In the genomic region with DNA sequence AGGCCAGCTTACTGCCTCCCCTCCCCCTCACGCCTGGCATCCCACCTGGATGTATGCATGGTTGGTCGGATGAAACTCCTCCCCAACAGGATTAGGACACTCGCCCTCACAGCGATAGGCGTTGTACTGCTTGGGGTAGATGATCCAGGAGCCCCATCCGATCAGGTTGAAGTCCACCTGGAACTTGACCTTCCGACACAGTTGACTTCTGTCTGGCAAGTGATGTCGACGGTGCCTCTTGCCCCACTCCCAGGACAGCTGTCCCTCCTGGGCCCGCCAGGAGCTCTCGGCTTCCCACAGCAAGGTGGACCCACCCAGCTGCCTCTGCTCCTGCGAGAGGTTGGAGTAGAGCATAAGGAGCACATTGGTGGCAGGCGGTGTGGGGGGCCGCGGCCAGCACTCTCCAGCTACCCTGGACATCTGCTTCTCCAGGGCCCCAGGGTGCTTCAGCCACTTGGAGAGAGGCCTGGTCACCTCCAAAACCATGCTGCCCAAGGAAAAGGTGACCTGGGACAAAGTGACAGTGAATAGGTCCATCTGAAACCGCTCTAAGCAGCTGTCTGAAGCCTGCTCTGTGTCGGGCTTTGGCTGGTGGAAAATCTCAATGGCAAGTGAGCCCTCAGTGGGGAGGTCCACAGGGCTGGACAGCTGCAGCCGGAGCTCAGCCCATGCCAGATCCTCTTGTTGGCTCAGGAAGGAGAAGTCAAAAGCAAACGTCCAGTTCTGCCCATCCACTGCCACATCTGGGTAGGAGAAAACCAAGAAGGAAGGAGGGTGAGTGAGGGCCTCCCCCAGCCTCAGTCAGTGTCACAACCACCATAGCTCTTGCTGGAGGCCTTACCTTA, we compare ENCODE assay signal across 18 cellular contexts. TPM values are rescaled to one million over a fixed set of nuclear protein-coding genes. Genes with fewer than 3 reads are reported as not detected.
DNase-seq lines count a peak whose midpoint lies in the region; TF ChIP-seq lines count a peak whose summit lies in the region.
"Had no signal": no experiment of that assay in that cellular context is flagged by ENCODE, and none has a peak within 500 bp of the region (broad histone marks: within the 10 kb centered on the region; RNA-seq: fewer than 3 reads in every experiment).

No MANE protein-coding gene starts in this region.

- peaks cover 59% of the 10 kb centered on the region for H4K20me1 ChIP-seq in neural progenitor cell (ENCODE audit: low read depth)

- H3K9me3 ChIP-seq in neural progenitor cell (ENCODE audit: low read depth) (no peaks in the 10 kb centered on the region), skeletal muscle tissue (ENCODE audit: control insufficient read depth in 3 of 3, low read length in 3 of 3) (no peaks in the 10 kb centered on the region)
- H3K9me3 ChIP-seq: Caco-2 had no signal

- peaks cover 8% of the 10 kb centered on the region for H3K4me1 Mint-ChIP-seq in neural progenitor cell
- H3K4me1 Mint-ChIP-seq in endothelial cell (ENCODE audit: unreplicated experiment) = peaks cover 9% of the 10 kb centered on the region

- H3K9me3 Mint-ChIP-seq in neural progenitor cell (no peaks in the 10 kb centered on the region), endothelial cell (ENCODE audit: unreplicated experiment) (no peaks in the 10 kb centered on the region)
- H3K9me3 Mint-ChIP-seq: CD8-positive, alpha-beta memory T cell; HFFc6 had no signal

- H3K4me3 ChIP-seq in H7 (ENCODE audit: insufficient read depth, low read depth, low read length) = no peak overlapping the region
- no peak overlapping the region for H3K4me3 ChIP-seq in neural progenitor cell
- H3K4me3 ChIP-seq in skeletal muscle tissue (ENCODE audit: low read length in 3 of 3) = no peak overlapping the region
- H3K4me3 ChIP-seq: BLaER1 had no signal

- H3K9ac ChIP-seq in neural progenitor cell (no peak overlapping the region), skeletal muscle tissue (ENCODE audit: low read depth in 1 of 3, low read length in 3 of 3) (no peak overlapping the region)
- H3K9ac ChIP-seq: BLaER1 had no signal

- H2AFZ ChIP-seq in neural progenitor cell (replicated peaks) = no peak overlapping the region

- peaks cover 23% of the 10 kb centered on the region for H3K36me3 ChIP-seq in H7 (replicated peaks; ENCODE audit: control insufficient read depth, insufficient read depth, low read length)
- no peaks in the 10 kb centered on the region for H3K36me3 ChIP-seq in neural progenitor cell
- H3K36me3 ChIP-seq in skeletal muscle tissue (ENCODE audit: control insufficient read depth in 3 of 3, insufficient read depth in 3 of 3, low read length in 3 of 3) = no peaks in the 10 kb centered on the region

- no peak overlapping the region for H3K4me2 ChIP-seq in neural progenitor cell
- H3K4me2 ChIP-seq: BLaER1 had no signal

- no peaks in the 10 kb centered on the region; the same call in 1 of the 2 replicates for H3K27me3 ChIP-seq in H7 (ENCODE audit: control insufficient read depth, insufficient read depth, low read length)
- peaks cover 34% of the 10 kb centered on the region for H3K27me3 ChIP-seq in neural progenitor cell
- peaks cover 3 to 11% (median 6%) of the 10 kb centered on the region in 3 donors for H3K27me3 ChIP-seq in skeletal muscle tissue (ENCODE audit: control insufficient read depth in 3 of 3, insufficient read depth in 3 of 3, low read length in 3 of 3)

- H3K27ac Mint-ChIP-seq in neural progenitor cell (no peak overlapping the region), endothelial cell (ENCODE audit: unreplicated experiment) (no peak overlapping the region)
- H3K27ac Mint-ChIP-seq: HFFc6 had no signal

- peaks cover 17% of the 10 kb centered on the region for H3K27me3 Mint-ChIP-seq in neural progenitor cell (ENCODE audit: insufficient read depth, low read depth)
- peaks cover 11% of the 10 kb centered on the region for H3K27me3 Mint-ChIP-seq in endothelial cell (ENCODE audit: unreplicated experiment)

- TF ChIP-seq CTCF in neural progenitor cell (IDR thresholded peaks at IDR 0.05) (no peak), endothelial cell (IDR thresholded peaks at IDR 0.05; ENCODE audit: unreplicated experiment) (no peak)

- no peaks in the 10 kb centered on the region for H3K79me2 ChIP-seq in neural progenitor cell (ENCODE audit: low read depth)

- H3K4me1 ChIP-seq in neural progenitor cell (peaks cover 12% of the 10 kb centered on the region), skeletal muscle tissue (ENCODE audit: control insufficient read depth in 3 of 3, insufficient read depth in 3 of 3, low read length in 3 of 3) (peaks cover 28 to 42% (median 38%) of the 10 kb centered on the region in 3 donors)

- H3F3A ChIP-seq in neural progenitor cell (ENCODE audit: low read depth) = peaks cover 9% of the 10 kb centered on the region

- H3K27ac ChIP-seq in neural progenitor cell (no peak overlapping the region), skeletal muscle tissue (ENCODE audit: low read depth, low read length) (peak overlapping the region; percentile 47)
- H3K27ac ChIP-seq: BLaER1, HL-60 had no signal

- H3K4me3 Mint-ChIP-seq in neural progenitor cell (peak overlapping the region; percentile 35), endothelial cell (ENCODE audit: unreplicated experiment) (no peak overlapping the region)
- H3K4me3 Mint-ChIP-seq: CD8-positive, alpha-beta memory T cell; HFFc6 had no signal

- peak; percentile 28 for DNase-seq in H7
- peak; percentile 41 for DNase-seq in left kidney (ENCODE audit: low read depth, low spot score)
- no peak for DNase-seq in neural progenitor cell (ENCODE audit: low spot score)
- no peak for DNase-seq in endothelial cell (ENCODE audit: low spot score)
- DNase-seq in activated T-cell treated with anti-CD3 and anti-CD28 coated beads for 4 hours = no peak
- no peak for DNase-seq in SIG-M5 treated with dmso at 0.1 percent for 504 hours (lab: John Stamatoyannopoulos, UW; ENCODE audit: unreplicated experiment)
- DNase-seq: 8988T; AML-193; CD8-positive, alpha-beta memory T cell; DMS53; GF-D8; GOT3; HCEC 1CT; HFFc6 had no signal

- H3K36me3 Mint-ChIP-seq in neural progenitor cell (peaks cover 9% of the 10 kb centered on the region), endothelial cell (ENCODE audit: low read depth, unreplicated experiment) (no peaks in the 10 kb centered on the region)
- H3K36me3 Mint-ChIP-seq: CD8-positive, alpha-beta memory T cell had no signal

RNA-seq across cellular contexts. Expression of gene NODAL, which starts 6.0 kb away (rescaled TPM):
- total RNA-seq in H7 (2014; rRNA removed; shearing (Covaris generic)) = 151 and 252 TPM in 2 replicates
- not detected in 2 replicates for total RNA-seq in neural progenitor cell (ENCODE audit: low replicate concordance)
- total RNA-seq in skeletal muscle tissue = not detected
- 1.5 TPM for total RNA-seq in endothelial cell (ENCODE audit: unreplicated experiment)
- total RNA-seq: CD8-positive, alpha-beta memory T cell; HFFc6 had no signal

RNA-seq across cellular contexts. Expression of gene EIF4EBP2, which starts 31.5 kb away (rescaled TPM):
- total RNA-seq in H7 (2014; rRNA removed; shearing (Covaris generic)) = 68.6 and 78.0 TPM in 2 replicates
- total RNA-seq in neural progenitor cell (ENCODE audit: low replicate concordance) (110 and 122 TPM in 2 replicates), skeletal muscle tissue (39.7 TPM), endothelial cell (ENCODE audit: unreplicated experiment) (146 TPM)

RNA-seq across cellular contexts. Expression of gene PALD1, which starts 43.1 kb away (rescaled TPM):
- 51.9 and 53.2 TPM in 2 replicates for total RNA-seq in H7 (2014; rRNA removed; shearing (Covaris generic))
- 9.6 and 20.4 TPM in 2 replicates for total RNA-seq in neural progenitor cell (ENCODE audit: low replicate concordance)
- 15.7 TPM for total RNA-seq in skeletal muscle tissue
- 166 TPM for total RNA-seq in endothelial cell (ENCODE audit: unreplicated experiment)
- total RNA-seq: HFFc6 had no signal

RNA-seq across cellular contexts. Expression of gene LRRC20, which starts 53.0 kb away (rescaled TPM):
- 26.6 and 27.8 TPM in 2 replicates for total RNA-seq in H7 (2014; rRNA removed; shearing (Covaris generic))
- total RNA-seq in neural progenitor cell (ENCODE audit: low replicate concordance) (19.0 and 44.9 TPM in 2 replicates), skeletal muscle tissue (10.4 TPM), endothelial cell (ENCODE audit: unreplicated experiment) (9.2 TPM)

Comparison
In these comparisons a context has a peak if more than half of its experiments do, and no peak if none do; other contexts are left out.
1. DNase-seq: peak in H7 (single experiment) and left kidney (single experiment); none in neural progenitor cell (single experiment), endothelial cell (single experiment), activated T-cell treated with anti-CD3 and anti-CD28 coated beads for 4 hours (single experiment) and SIG-M5 treated with dmso at 0.1 percent for 504 hours (single experiment).
2. RNA of gene NODAL, which starts 6.0 kb away (total RNA-seq): 151 to 252 TPM in H7; 1.5 TPM in endothelial cell (single experiment), not detected in neural progenitor cell and not detected in skeletal muscle tissue (single experiment); every median in the first group is over 10 times any median in the second.